ENCODE assay signal across 20 cellular contexts in genomic region chr4:169510617-169511016, GRCh38.
DNase-seq lines count a peak whose midpoint lies in the region; ATAC-seq, FAIRE-seq and TF ChIP-seq lines count a peak whose summit lies in the region.
"Had no signal": no experiment of that assay in that cellular context is flagged by ENCODE, and none has a peak within 500 bp of the region (broad histone marks: within the 10 kb centered on the region; RNA-seq: fewer than 3 reads in every experiment).

No MANE protein-coding gene starts in this region.

- no peaks in the 10 kb centered on the region for H3K4me1 Mint-ChIP-seq in activated T-cell treated with anti-CD3 and anti-CD28 coated beads, Interleukin-2, amount 50 U/mL, for 72 hours (ENCODE audit: low read depth)
- no peaks in the 10 kb centered on the region for H3K4me1 Mint-ChIP-seq in stimulated activated naive CD8-positive, alpha-beta T cell treated with anti-CD3 and anti-CD28 coated beads, Interleukin-15, amount 100 ng/mL, for 72 hours
- H3K4me1 Mint-ChIP-seq: B cell, GM23338 had no signal

- peak overlapping the region; percentile 3 for H3K27ac Mint-ChIP-seq in activated T-cell treated with anti-CD3 and anti-CD28 coated beads, Interleukin-2, amount 50 U/mL, for 72 hours
- no peak overlapping the region for H3K27ac Mint-ChIP-seq in stimulated activated naive CD8-positive, alpha-beta T cell treated with anti-CD3 and anti-CD28 coated beads, Interleukin-15, amount 100 ng/mL, for 72 hours
- H3K27ac Mint-ChIP-seq: B cell; CD8-positive, alpha-beta T cell; GM23338; IgD-negative memory B cell had no signal

- H3K27me3 Mint-ChIP-seq in activated T-cell treated with anti-CD3 and anti-CD28 coated beads, Interleukin-2, amount 50 U/mL, for 72 hours (ENCODE audit: low read depth) = no peaks in the 10 kb centered on the region
- no peaks in the 10 kb centered on the region for H3K27me3 Mint-ChIP-seq in stimulated activated naive CD8-positive, alpha-beta T cell treated with anti-CD3 and anti-CD28 coated beads, Interleukin-15, amount 100 ng/mL, for 72 hours
- H3K27me3 Mint-ChIP-seq: B cell, IgD-negative memory B cell had no signal

- no peak overlapping the region for H3K4me3 Mint-ChIP-seq in activated T-cell treated with anti-CD3 and anti-CD28 coated beads, Interleukin-2, amount 50 U/mL, for 72 hours
- no peak overlapping the region for H3K4me3 Mint-ChIP-seq in stimulated activated naive CD8-positive, alpha-beta T cell treated with anti-CD3 and anti-CD28 coated beads, Interleukin-15, amount 100 ng/mL, for 72 hours
- H3K4me3 Mint-ChIP-seq: B cell; CD8-positive, alpha-beta T cell; GM23338; IgD-negative memory B cell had no signal

- peak in 1 of 2 donors; percentile 11 for DNase-seq in activated T-cell treated with anti-CD3 and anti-CD28 coated beads, Interleukin-2, amount 50 U/mL, for 72 hours
- DNase-seq in activated T-cell treated with anti-CD3 and anti-CD28 coated beads for 4 hours (no peak), GM12892 (ENCODE audit: insufficient read length) (no peak), HTR-8/SVneo (ENCODE audit: insufficient read length, low spot score) (no peak), sciatic nerve (ENCODE audit: low spot score) (no peak)
- no peak for DNase-seq in stimulated activated naive CD8-positive, alpha-beta T cell treated with anti-CD3 and anti-CD28 coated beads, Interleukin-15, amount 100 ng/mL, for 72 hours
- DNase-seq: CD8-positive, alpha-beta T cell; COR-L47; DMS 273 treated with DMSO at 0.1 percent for 48 hours; DMS53; DND-41; EL; HCEC 1CT had no signal

- intact Hi-C loops in sciatic nerve (cut with DNase I) = no loop called here

- no peaks in the 10 kb centered on the region for H3K9me3 Mint-ChIP-seq in activated T-cell treated with anti-CD3 and anti-CD28 coated beads, Interleukin-2, amount 50 U/mL, for 72 hours
- no peaks in the 10 kb centered on the region for H3K9me3 Mint-ChIP-seq in stimulated activated naive CD8-positive, alpha-beta T cell treated with anti-CD3 and anti-CD28 coated beads, Interleukin-15, amount 100 ng/mL, for 72 hours
- H3K9me3 Mint-ChIP-seq: CD8-positive, alpha-beta T cell; GM23338 had no signal

- FAIRE-seq in GM12892 (lab: Jason Lieb, UNC) = peak; percentile 14
- FAIRE-seq in HTR-8/SVneo (lab: Jason Lieb, UNC) = peak; percentile 57
- FAIRE-seq: GM12878, GM19239, H54, HepG2 had no signal

- peaks cover 0 to 2% of the 10 kb centered on the region in 2 donors for H3K36me3 Mint-ChIP-seq in activated T-cell treated with anti-CD3 and anti-CD28 coated beads, Interleukin-2, amount 50 U/mL, for 72 hours (ENCODE audit: insufficient read depth in 2 of 2)

- peak; percentile 81 to 99 for ATAC-seq in activated T-cell treated with anti-CD3 and anti-CD28 coated beads, Interleukin-2, amount 50 U/mL, for 72 hours (replicated peaks in 1 of 2)
- ATAC-seq in stimulated activated naive CD8-positive, alpha-beta T cell treated with anti-CD3 and anti-CD28 coated beads, Interleukin-15, amount 100 ng/mL, for 72 hours = peak; percentile 64
- ATAC-seq in sciatic nerve = no peak
- ATAC-seq: CD8-positive, alpha-beta T cell; GM12878; GM23338; HepG2 had no signal

- no peak for TF ChIP-seq POLR2A in GM12892 (IDR thresholded peaks at IDR 0.05; ENCODE audit: low read depth, low read length)
